8 cellular contexts compared by ENCODE assay signal in genomic region chr3:141231101-141231922, GRCh38. TPM values are rescaled to one million over a fixed set of nuclear protein-coding genes. Genes with fewer than 3 reads are reported as not detected.
DNase-seq lines count a peak whose midpoint lies in the region; ATAC-seq and TF ChIP-seq lines count a peak whose summit lies in the region.

A gene with protein sequence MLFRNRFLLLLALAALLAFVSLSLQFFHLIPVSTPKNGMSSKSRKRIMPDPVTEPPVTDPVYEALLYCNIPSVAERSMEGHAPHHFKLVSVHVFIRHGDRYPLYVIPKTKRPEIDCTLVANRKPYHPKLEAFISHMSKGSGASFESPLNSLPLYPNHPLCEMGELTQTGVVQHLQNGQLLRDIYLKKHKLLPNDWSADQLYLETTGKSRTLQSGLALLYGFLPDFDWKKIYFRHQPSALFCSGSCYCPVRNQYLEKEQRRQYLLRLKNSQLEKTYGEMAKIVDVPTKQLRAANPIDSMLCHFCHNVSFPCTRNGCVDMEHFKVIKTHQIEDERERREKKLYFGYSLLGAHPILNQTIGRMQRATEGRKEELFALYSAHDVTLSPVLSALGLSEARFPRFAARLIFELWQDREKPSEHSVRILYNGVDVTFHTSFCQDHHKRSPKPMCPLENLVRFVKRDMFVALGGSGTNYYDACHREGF (plus strand): TSS chr3:141231825. CDS start chr3:141260176, 28,351 bp downstream.

- DNase-seq in AG10803 (ENCODE audit: low read depth) (peak; percentile 86), NCI-H2227 treated with DMSO at 0.1 percent for 48 hours (lab: John Stamatoyannopoulos, UW) (peak; percentile 69), cerebellum (ENCODE audit: low spot score) (peak; percentile 89), left colon (peak; percentile 92 to 96)
- DNase-seq in activated CD4-positive, CD25-positive, alpha-beta regulatory T cell treated with anti-CD3 and anti-CD28 coated beads, Interleukin-2, amount 50 U/mL, for 72 hours, result peak; percentile 93
- DNase-seq in stimulated activated CD4-positive, alpha-beta T cell treated with anti-CD3 and anti-CD28 coated beads, Interleukin-1b, Interleukin-23, amount 100 ng/mL, for 48 hours, result peak; percentile 88

- ATAC-seq in GM18873 (IDR thresholded peaks at IDR 0.05; ENCODE audit: low FRiP score, unreplicated experiment) (peak; percentile 87), HG03135 (IDR thresholded peaks at IDR 0.05; ENCODE audit: unreplicated experiment) (peak; percentile 91), left colon (peak; percentile 88)

- H3K4me3 ChIP-seq in AG10803 (ENCODE audit: low read length), result peak within 1 kb of the TSS; percentile 75

- intact Hi-C loops in left colon (cut with DNase I, micrococcal nuclease), result no loop called here

- no peak for TF ChIP-seq CTCF in AG10803 (conservative IDR thresholded peaks at IDR 0.05; ENCODE audit: low read length)

RNA-seq across cellular contexts. Expression of the gene that starts here (rescaled TPM):
- 47.0 TPM for total RNA-seq in cerebellum
- 10 to 100 TPM in 1 of 2 donors, 1 to 10 TPM in 1; 8.2 to 11.3 TPM for total RNA-seq in left colon

Comparison
In these comparisons a context has a peak if more than half of its experiments do, and no peak if none do; other contexts are left out.
1. Peak in every context shown above with its lines: DNase-seq, ATAC-seq and H3K4me3 ChIP-seq.